ENCODE assay signal across 19 cellular contexts in the genomic region with DNA sequence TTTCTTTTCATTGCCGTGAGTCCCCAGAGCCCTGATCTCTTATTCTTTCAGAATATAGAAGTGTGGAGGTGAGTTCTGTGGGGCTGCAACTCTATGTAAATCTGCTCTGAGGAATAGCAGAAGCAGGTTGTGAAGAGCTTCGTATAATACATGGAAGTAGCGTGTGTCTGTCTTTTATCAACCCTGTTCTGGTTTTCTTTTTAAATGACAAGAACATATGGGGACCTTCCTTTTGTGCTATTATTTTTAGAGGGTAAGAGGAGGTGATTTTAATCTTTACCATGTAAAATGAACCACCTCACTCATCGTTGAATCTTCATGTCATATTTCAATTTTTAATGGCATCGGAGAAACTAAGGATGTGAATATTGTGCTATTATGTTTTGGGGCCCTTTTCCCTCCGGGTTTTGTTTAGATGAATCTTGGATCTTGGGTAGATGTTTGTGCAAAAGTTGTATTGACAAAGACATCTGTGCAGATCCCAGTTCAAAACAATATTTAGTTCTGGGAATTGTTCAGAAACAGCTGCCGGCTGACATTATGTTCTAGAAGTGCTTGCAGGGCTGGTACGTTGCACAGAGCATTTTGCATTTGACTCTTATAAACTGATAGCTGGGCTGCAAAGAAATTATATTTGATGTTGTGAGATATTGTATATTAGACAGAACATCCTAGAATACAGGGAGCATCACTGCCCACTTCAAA.
"Had no signal": no experiment of that assay in that cellular context is flagged by ENCODE, and none has a peak within 500 bp of the region (broad histone marks: within the 10 kb centered on the region; RNA-seq: fewer than 3 reads in every experiment).

No MANE protein-coding gene starts in this region.

- H3K36me3 ChIP-seq: esophagus muscularis mucosa, gastrocnemius medialis, left lung, lower lobe of right lung, neural progenitor cell, ovary, right atrium auricular region, sigmoid colon, suprapubic skin, thyroid gland had no signal

- H3K9ac ChIP-seq: neural progenitor cell had no signal

- H3K9me3 ChIP-seq: esophagus muscularis mucosa, gastrocnemius medialis, left lung, ovary, right atrium auricular region, sigmoid colon, thyroid gland had no signal

- H3K27me3 ChIP-seq: esophagus muscularis mucosa, gastrocnemius medialis, heart right ventricle, left lung, neural progenitor cell, ovary, right atrium auricular region, sigmoid colon, suprapubic skin, thyroid gland had no signal

- H3K4me1 ChIP-seq: right atrium auricular region, suprapubic skin, thyroid gland had no signal

- DNase-seq: effector memory CD4-positive, alpha-beta T cell; gastrocnemius medialis; heart right ventricle; islet precursor cell; left lung; lower lobe of right lung; natural killer cell; nucleus accumbens; ovary; sigmoid colon; stimulated activated CD4-positive, alpha-beta T cell treated with anti-CD3 and anti-CD28 coated beads, Interleukin-2, amount 100 ng/mL, for 48 hours; stimulated activated naive CD4-positive, alpha-beta T cell treated with Interleukin-2 at 50 U/mL for 16 hours; thyroid gland had no signal

- ATAC-seq: gastrocnemius medialis, heart right ventricle, left lung, lower lobe of right lung, natural killer cell had no signal

- H3K27ac ChIP-seq: epithelial cell of prostate, esophagus muscularis mucosa, gastrocnemius medialis, heart right ventricle, left lung, lower lobe of right lung, neural progenitor cell, ovary, right atrium auricular region, sigmoid colon, suprapubic skin, thyroid gland had no signal

- H3K4me3 ChIP-seq: esophagus muscularis mucosa, gastrocnemius medialis, heart right ventricle, left lung, lower lobe of right lung, neural progenitor cell, ovary, right atrium auricular region, sigmoid colon, smooth muscle cell, suprapubic skin, thyroid gland had no signal
